Comparison of ENCODE assay signal across 8 cellular contexts in genomic region chr4:145938618-145939177, GRCh38. TPM values are rescaled to one million over a fixed set of nuclear protein-coding genes. Genes with fewer than 3 reads are reported as not detected.
DNase-seq lines count a peak whose midpoint lies in the region; ATAC-seq and TF ChIP-seq lines count a peak whose summit lies in the region.

Gene ZNF827, minus strand, starts transcription at chr4:145938823. Its CDS starts 416 bp downstream, at chr4:145938407.

- TF ChIP-seq CTCF in CD14-positive monocyte (IDR thresholded peaks at IDR 0.05) (no peak), osteocyte (IDR thresholded peaks at IDR 0.05) (no peak), tibial artery (IDR thresholded peaks at IDR 0.05) (peak in 1 of 2 experiments; percentile 22)

- peak within 1 kb of the TSS in 3 of 7 donors; percentile 34 to 62 (median 49) for H3K27ac Mint-ChIP-seq in CD14-positive monocyte
- H3K27ac Mint-ChIP-seq in activated naive CD4-positive, alpha-beta T cell treated with anti-CD3 and anti-CD28 coated beads, Interleukin-2, amount 50 U/mL, for 72 hours: peak within 1 kb of the TSS; percentile 93 to 97
- peak within 1 kb of the TSS; percentile 96 for H3K27ac Mint-ChIP-seq in osteocyte (ENCODE audit: unreplicated experiment)

- H3K4me3 Mint-ChIP-seq in CD14-positive monocyte (peak within 1 kb of the TSS; percentile 95 to 100), osteocyte (ENCODE audit: unreplicated experiment) (peak within 1 kb of the TSS; percentile 98)

- DNase-seq in CD14-positive monocyte (ENCODE audit: low spot score) (peak; percentile 54), SJSA1 (ENCODE audit: low read depth in 1 of 2, low spot score in 2 of 2) (peak; percentile 72 to 74), head of caudate nucleus (peak; percentile 24 to 85 (median 70)), osteocyte (ENCODE audit: extremely low spot score, unreplicated experiment) (no peak), tibial artery (peak; percentile 51 to 83)
- peak; percentile 50 to 64 for DNase-seq in activated naive CD4-positive, alpha-beta T cell treated with anti-CD3 and anti-CD28 coated beads, Interleukin-2, amount 50 U/mL, for 72 hours (ENCODE audit: low spot score in 2 of 2)

- H3K27me3 ChIP-seq in HUES6 (ENCODE audit: control insufficient read depth, insufficient read depth, low read length) (no peaks in the 10 kb centered on the region), SJSA1 (replicated peaks) (no peaks in the 10 kb centered on the region), tibial artery (no peaks in the 10 kb centered on the region)

- H3K36me3 ChIP-seq in HUES6 (ENCODE audit: control insufficient read depth, insufficient read depth, low read length) (no peaks in the 10 kb centered on the region), SJSA1 (peaks cover 3% of the 10 kb centered on the region; the same call in 1 of the 2 replicates), tibial artery (no peaks in the 10 kb centered on the region)

- intact Hi-C loops in CD14-positive monocyte (cut with micrococcal nuclease): no loop called here
- intact Hi-C loops in head of caudate nucleus (cut with DNase I): loop anchor here (10.0 kb wide), 2 partner anchors 54 to 94 kb away; no protein-coding TSS in a partner anchor
- intact Hi-C loops in tibial artery (cut with DNase I; ENCODE audit: low total_unique reads): loop anchor here (5.0 to 10.0 kb wide), 4 partner anchors 54 to 764 kb away; partner anchors contain the start of gene MMAA

- H3K4me1 Mint-ChIP-seq in CD14-positive monocyte (peaks cover 33% of the 10 kb centered on the region), osteocyte (ENCODE audit: unreplicated experiment) (peaks cover 37% of the 10 kb centered on the region)

- H3K9me3 ChIP-seq in HUES6 (ENCODE audit: control insufficient read depth, insufficient read depth, low read depth, low read length) (no peaks in the 10 kb centered on the region), SJSA1 (replicated peaks) (no peaks in the 10 kb centered on the region), tibial artery (no peaks in the 10 kb centered on the region)

- peak within 1 kb of the TSS; percentile 99 for H3K9ac ChIP-seq in HUES6 (ENCODE audit: low read length)

- H3K27me3 Mint-ChIP-seq in CD14-positive monocyte (ENCODE audit: low read depth in 3 of 3) (peaks cover 33 to 55% (median 38%) of the 10 kb centered on the region in 3 donors), osteocyte (ENCODE audit: unreplicated experiment) (no peaks in the 10 kb centered on the region)

- peaks cover 25% of the 10 kb centered on the region for H3K4me1 ChIP-seq in HUES6 (ENCODE audit: control insufficient read depth, insufficient read depth, low read length)
- H3K4me1 ChIP-seq in SJSA1 (replicated peaks): peaks cover 45% of the 10 kb centered on the region
- H3K4me1 ChIP-seq in tibial artery: peaks cover 0 to 30% (median 18%) of the 10 kb centered on the region in 4 donors

- H3K9me3 Mint-ChIP-seq in CD14-positive monocyte (peaks cover 0 to 4% (median 0%) of the 10 kb centered on the region in 7 donors), osteocyte (ENCODE audit: unreplicated experiment) (no peaks in the 10 kb centered on the region)
- H3K9me3 Mint-ChIP-seq in activated naive CD4-positive, alpha-beta T cell treated with anti-CD3 and anti-CD28 coated beads, Interleukin-2, amount 50 U/mL, for 72 hours: peaks cover 0 to 2% of the 10 kb centered on the region in 2 donors

- peak within 1 kb of the TSS; percentile 97 for H3K4me3 ChIP-seq in HUES6 (ENCODE audit: low read depth, low read length)
- H3K4me3 ChIP-seq in SJSA1: peak within 1 kb of the TSS; percentile 60
- peak within 1 kb of the TSS; percentile 82 to 95 for H3K4me3 ChIP-seq in tibial artery

- peak; percentile 34 for ATAC-seq in GM19351 (IDR thresholded peaks at IDR 0.05; ENCODE audit: unreplicated experiment)
- peak; percentile 67 to 68 for ATAC-seq in activated naive CD4-positive, alpha-beta T cell treated with anti-CD3 and anti-CD28 coated beads, Interleukin-2, amount 50 U/mL, for 72 hours

- H3K27ac ChIP-seq in HUES6 (ENCODE audit: low read depth, low read length) (peak within 1 kb of the TSS; percentile 90), SJSA1 (peak within 1 kb of the TSS; percentile 78), tibial artery (peak within 1 kb of the TSS; percentile 92 to 99)

- H3K36me3 Mint-ChIP-seq in CD14-positive monocyte (peaks cover 0 to 5% of the 10 kb centered on the region in 2 donors), osteocyte (ENCODE audit: unreplicated experiment) (no peaks in the 10 kb centered on the region)
- H3K36me3 Mint-ChIP-seq in activated naive CD4-positive, alpha-beta T cell treated with anti-CD3 and anti-CD28 coated beads, Interleukin-2, amount 50 U/mL, for 72 hours: peaks cover 18 to 19% of the 10 kb centered on the region in 2 donors

RNA-seq across cellular contexts. Expression of gene ZNF827, which starts in this region (rescaled TPM):
- not detected for polyA plus RNA-seq in CD14-positive monocyte
- total RNA-seq in SJSA1 (2014; rRNA removed; shearing (Covaris generic)): 4.3 and 9.2 TPM in 2 replicates
- total RNA-seq in activated naive CD4-positive, alpha-beta T cell treated with anti-CD3 and anti-CD28 coated beads, Interleukin-2, amount 50 U/mL, for 72 hours: 10 to 100 TPM; 20.0 to 26.9 TPM
- total RNA-seq in osteocyte: 22.5 and 24.9 TPM in 2 replicates

Comparison
In these comparisons a context has a peak if more than half of its experiments do, and no peak if none do; other contexts are left out.
1. Peak in DNase-seq in CD14-positive monocyte; RNA of the gene not detected or under 1 TPM.
2. intact Hi-C loops: an anchor here in head of caudate nucleus (10.0 kb wide) and tibial artery (5.0 to 10.0 kb wide); none called in CD14-positive monocyte.